ENCODE assay signal across 9 cellular contexts in genomic region chr10:44958196-44958896, GRCh38. TPM values are rescaled to one million over a fixed set of nuclear protein-coding genes. Genes with fewer than 3 reads are reported as not detected.
A peak's percentile ranks its signal among the peaks of the same experiment; 100 is the strongest.
DNase-seq lines count a peak whose midpoint lies in the region; ATAC-seq lines count a peak whose summit lies in the region.
"Had no signal": no experiment of that assay in that cellular context is flagged by ENCODE, and none has a peak within 500 bp of the region (broad histone marks: within the 10 kb centered on the region; RNA-seq: fewer than 3 reads in every experiment).

No MANE protein-coding gene starts in this region.

- peak overlapping the region; percentile 71 for H3K9ac ChIP-seq in iPS-18a (ENCODE audit: low read length)

- CTCF ChIA-PET in activated naive CD4-positive, alpha-beta T cell treated with anti-CD3 and anti-CD28 coated beads, Interleukin-2, amount 10 ng/mL, durations not matched to agents 7 days and 5 days (lab: Charles Lee) = no interaction called here

- no peak overlapping the region for H3K27ac ChIP-seq in iPS-18a (ENCODE audit: low read length)

- H3K27me3 ChIP-seq in iPS-18a (ENCODE audit: control insufficient read depth, insufficient read depth, low read length) = peaks cover 14% of the 10 kb centered on the region

- no peak for ATAC-seq in activated naive CD8-positive, alpha-beta T cell treated with anti-CD3 and anti-CD28 coated beads, Interleukin-2, amount 10 ng/mL, durations not matched to agents 7 days and 5 days (ENCODE audit: low read depth)
- no peak for ATAC-seq in HG02588 (IDR thresholded peaks at IDR 0.05; ENCODE audit: unreplicated experiment)

- H3K4me1 Mint-ChIP-seq in activated naive CD4-positive, alpha-beta T cell treated with anti-CD3 and anti-CD28 coated beads, Interleukin-2, amount 10 ng/mL, durations not matched to agents 7 days and 5 days = peaks cover 16% of the 10 kb centered on the region
- H3K4me1 Mint-ChIP-seq in activated naive CD8-positive, alpha-beta T cell treated with anti-CD3 and anti-CD28 coated beads, Interleukin-2, amount 10 ng/mL, durations not matched to agents 7 days and 5 days = peaks cover 15% of the 10 kb centered on the region

- H3K27ac Mint-ChIP-seq in activated naive CD4-positive, alpha-beta T cell treated with anti-CD3 and anti-CD28 coated beads, Interleukin-2, amount 10 ng/mL, durations not matched to agents 7 days and 5 days = peak overlapping the region; percentile 24
- peak overlapping the region; percentile 72 for H3K27ac Mint-ChIP-seq in activated naive CD8-positive, alpha-beta T cell treated with anti-CD3 and anti-CD28 coated beads, Interleukin-2, amount 10 ng/mL, durations not matched to agents 7 days and 5 days

- H3K9me3 ChIP-seq in iPS-18a (ENCODE audit: control insufficient read depth, low read depth, low read length) = no peaks in the 10 kb centered on the region

- peaks cover 13% of the 10 kb centered on the region for H3K27me3 Mint-ChIP-seq in activated naive CD4-positive, alpha-beta T cell treated with anti-CD3 and anti-CD28 coated beads, Interleukin-2, amount 10 ng/mL, durations not matched to agents 7 days and 5 days
- no peaks in the 10 kb centered on the region for H3K27me3 Mint-ChIP-seq in activated naive CD8-positive, alpha-beta T cell treated with anti-CD3 and anti-CD28 coated beads, Interleukin-2, amount 10 ng/mL, durations not matched to agents 7 days and 5 days

- H3K4me3 Mint-ChIP-seq in activated naive CD4-positive, alpha-beta T cell treated with anti-CD3 and anti-CD28 coated beads, Interleukin-2, amount 10 ng/mL, durations not matched to agents 7 days and 5 days = peak overlapping the region; percentile 81
- H3K4me3 Mint-ChIP-seq in activated naive CD8-positive, alpha-beta T cell treated with anti-CD3 and anti-CD28 coated beads, Interleukin-2, amount 10 ng/mL, durations not matched to agents 7 days and 5 days = peak overlapping the region; percentile 84

- peaks cover 12% of the 10 kb centered on the region for H3K36me3 Mint-ChIP-seq in activated naive CD4-positive, alpha-beta T cell treated with anti-CD3 and anti-CD28 coated beads, Interleukin-2, amount 10 ng/mL, durations not matched to agents 7 days and 5 days
- peaks cover 15% of the 10 kb centered on the region for H3K36me3 Mint-ChIP-seq in activated naive CD8-positive, alpha-beta T cell treated with anti-CD3 and anti-CD28 coated beads, Interleukin-2, amount 10 ng/mL, durations not matched to agents 7 days and 5 days

- DNase-seq in activated naive CD4-positive, alpha-beta T cell treated with anti-CD3 and anti-CD28 coated beads, Interleukin-2, amount 10 ng/mL, durations not matched to agents 7 days and 5 days = no peak
- DNase-seq in activated naive CD4-positive, alpha-beta T cell treated with anti-CD3 and anti-CD28 coated beads, Interleukin-2, amount 50 U/mL, for 16 hours = no peak
- no peak for DNase-seq in activated naive CD8-positive, alpha-beta T cell treated with anti-CD3 and anti-CD28 coated beads, Interleukin-2, amount 10 ng/mL, durations not matched to agents 7 days and 5 days
- DNase-seq in stimulated activated CD8-positive, alpha-beta memory T cell treated with anti-CD3 and anti-CD28 coated beads, Interleukin-4, amount 100 ng/mL, for 48 hours = peak; percentile 23
- DNase-seq in stimulated activated CD4-positive, alpha-beta T cell treated with anti-CD3 and anti-CD28 coated beads, Interleukin-15, amount 100 ng/mL, for 24 hours = no peak
- DNase-seq in NCI-H526 (lab: John Stamatoyannopoulos, UW) = no peak

- no peaks in the 10 kb centered on the region for H3K36me3 ChIP-seq in iPS-18a (ENCODE audit: control insufficient read depth, low read depth, low read length)

- peaks cover 25% of the 10 kb centered on the region for H3K4me1 ChIP-seq in iPS-18a (ENCODE audit: control insufficient read depth, low read depth, low read length)

- H3K9me3 Mint-ChIP-seq in activated naive CD4-positive, alpha-beta T cell treated with anti-CD3 and anti-CD28 coated beads, Interleukin-2, amount 10 ng/mL, durations not matched to agents 7 days and 5 days = no peaks in the 10 kb centered on the region
- H3K9me3 Mint-ChIP-seq in activated naive CD8-positive, alpha-beta T cell treated with anti-CD3 and anti-CD28 coated beads, Interleukin-2, amount 10 ng/mL, durations not matched to agents 7 days and 5 days = no peaks in the 10 kb centered on the region

- peak overlapping the region; percentile 86 for H3K4me3 ChIP-seq in iPS-18a (ENCODE audit: low read length)

- POLR2A ChIA-PET in activated naive CD8-positive, alpha-beta T cell treated with anti-CD3 and anti-CD28 coated beads, Interleukin-2, amount 10 ng/mL, durations not matched to agents 7 days and 5 days (lab: Charles Lee) = interaction anchor here (1.3 to 1.8 kb wide), 2 partner anchors 10 kb away, joined by 4 to 12 read pairs; no protein-coding TSS in a partner anchor

RNA-seq across cellular contexts. Expression of gene RASSF4, which starts 1.3 kb away (rescaled TPM):
- total RNA-seq in activated naive CD8-positive, alpha-beta T cell treated with anti-CD3 and anti-CD28 coated beads, Interleukin-2, amount 10 ng/mL, durations not matched to agents 7 days and 5 days = 1 to 10 TPM; 3.0 to 3.1 TPM

RNA-seq across cellular contexts. Expression of gene DEPP1, which starts 20.3 kb away (rescaled TPM):
- under 1 TPM in 1 of 2 experiments, not detected in 1; 0.23 TPM for total RNA-seq in activated naive CD8-positive, alpha-beta T cell treated with anti-CD3 and anti-CD28 coated beads, Interleukin-2, amount 10 ng/mL, durations not matched to agents 7 days and 5 days

RNA-seq across cellular contexts. Expression of gene ZNF22, which starts 42.4 kb away (rescaled TPM):
- total RNA-seq in activated naive CD8-positive, alpha-beta T cell treated with anti-CD3 and anti-CD28 coated beads, Interleukin-2, amount 10 ng/mL, durations not matched to agents 7 days and 5 days = 10 to 100 TPM; 42.8 TPM

RNA-seq across cellular contexts. Expression of gene TMEM72, which starts 47.2 kb away (rescaled TPM):
- not detected for total RNA-seq in activated naive CD8-positive, alpha-beta T cell treated with anti-CD3 and anti-CD28 coated beads, Interleukin-2, amount 10 ng/mL, durations not matched to agents 7 days and 5 days
- total RNA-seq: glomerular endothelial cell had no signal
